Comparison of ENCODE assay signal across 6 cellular contexts in genomic region chrX:31858915-31859314, GRCh38.
"Had no signal": no experiment of that assay in that cellular context is flagged by ENCODE, and none has a peak within 500 bp of the region (broad histone marks: within the 10 kb centered on the region; RNA-seq: fewer than 3 reads in every experiment).

No MANE protein-coding gene starts in this region.

- ATAC-seq: GM23338 had no signal

- H2AFZ ChIP-seq: GM23338 had no signal

- H3K4me3 ChIP-seq: GM23338 had no signal

- DNase-seq: H9, HCEC 1CT had no signal

- H3K4me2 ChIP-seq: GM23338 had no signal

- FAIRE-seq: H1, H54, HTR-8/SVneo had no signal
